8 cellular contexts compared by ENCODE assay signal in the genomic region with DNA sequence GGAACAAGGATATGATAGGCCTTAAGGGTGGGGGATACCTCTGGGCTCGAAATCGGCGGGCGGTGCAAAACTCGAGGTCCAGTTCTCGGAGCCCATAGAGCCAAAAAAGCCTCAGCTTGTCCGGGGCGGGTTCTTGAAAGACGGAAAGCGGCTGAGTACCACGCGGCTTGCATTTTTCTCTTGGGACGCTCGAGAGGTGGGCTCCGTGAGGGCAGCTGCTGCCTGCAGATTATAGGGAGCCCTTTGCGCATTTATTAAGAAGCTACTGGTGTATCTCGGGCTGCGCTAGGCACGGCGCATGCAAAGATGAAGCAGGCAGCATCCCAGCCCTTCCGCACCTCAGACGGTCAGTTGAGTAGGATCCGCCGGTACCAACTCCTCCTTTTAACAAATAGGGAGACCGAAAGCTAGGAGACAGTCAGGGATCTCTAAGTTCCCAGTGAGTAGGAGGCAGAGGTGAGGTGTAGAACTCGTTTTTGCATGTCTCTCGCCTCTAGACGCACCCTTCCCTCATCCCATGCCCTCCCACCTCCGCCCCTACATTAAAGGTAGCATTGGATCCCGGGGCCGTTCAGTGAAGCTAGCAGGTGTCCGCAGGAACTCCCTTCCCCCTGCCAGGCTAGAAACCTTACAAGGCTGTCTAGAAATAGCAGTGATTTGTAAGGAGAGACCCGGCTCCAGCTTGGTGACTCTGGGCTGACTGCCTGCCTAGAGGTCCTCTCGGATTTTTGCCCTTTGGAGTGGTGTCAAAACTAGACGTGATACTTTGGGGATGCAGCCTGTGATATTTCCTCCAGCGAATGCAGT. TPM values are rescaled to one million over a fixed set of nuclear protein-coding genes. Genes with fewer than 3 reads are reported as not detected.
DNase-seq lines count a peak whose midpoint lies in the region; ATAC-seq and TF ChIP-seq lines count a peak whose summit lies in the region.

No MANE protein-coding gene starts in this region.

- no peak for TF ChIP-seq CTCF in activated B cell treated with CpG ODN at 0.5 μM for 24 hours (IDR thresholded peaks at IDR 0.05)

- H3K27me3 Mint-ChIP-seq in activated B cell treated with CpG ODN at 0.5 μM for 24 hours: no peaks in the 10 kb centered on the region

- peak overlapping the region; percentile 85 for H3K4me3 ChIP-seq in effector memory CD4-positive, alpha-beta T cell (ENCODE audit: insufficient read depth, low read depth, low read length, poor library complexity, severe bottlenecking)
- peak overlapping the region; percentile 82 for H3K4me3 ChIP-seq in mesodermal cell (ENCODE audit: extremely low read depth, insufficient read depth, low read length, poor library complexity, severe bottlenecking)

- H3K4me1 Mint-ChIP-seq in activated B cell treated with CpG ODN at 0.5 μM for 24 hours: peaks cover 18% of the 10 kb centered on the region

- POLR2A ChIA-PET in activated B cell treated with CpG ODN at 0.5 μM for 24 hours (lab: Charles Lee): interaction anchor here (0.6 to 6.5 kb wide), 27 partner anchors 10 to 382 kb away, joined by 3 to 154 read pairs (median 5); a partner anchor contains a TSS

- ATAC-seq in Right ventricle myocardium inferior: peak; percentile 0
- ATAC-seq in activated B cell treated with CpG ODN at 0.5 μM for 24 hours (ENCODE audit: low read depth): peak; percentile 0
- no peak for ATAC-seq in HG03045 (IDR thresholded peaks at IDR 0.05; ENCODE audit: unreplicated experiment)

- H3K4me1 ChIP-seq in effector memory CD4-positive, alpha-beta T cell (ENCODE audit: control insufficient read depth, insufficient read depth, low read length, poor library complexity, severe bottlenecking): peaks cover 23% of the 10 kb centered on the region
- no peaks in the 10 kb centered on the region for H3K4me1 ChIP-seq in mesodermal cell (ENCODE audit: control insufficient read depth, insufficient read depth, low read length, poor library complexity, severe bottlenecking)

- H3K36me3 ChIP-seq in effector memory CD4-positive, alpha-beta T cell (ENCODE audit: control insufficient read depth, insufficient read depth, low read length): peaks cover 36% of the 10 kb centered on the region
- peaks cover 36% of the 10 kb centered on the region for H3K36me3 ChIP-seq in mesodermal cell (ENCODE audit: control insufficient read depth, insufficient read depth, low read length)

- H3K9me3 Mint-ChIP-seq in activated B cell treated with CpG ODN at 0.5 μM for 24 hours: no peaks in the 10 kb centered on the region

- H3K27me3 ChIP-seq in effector memory CD4-positive, alpha-beta T cell (replicated peaks; ENCODE audit: control insufficient read depth, insufficient read depth, low read length, poor library complexity, severe bottlenecking): no peaks in the 10 kb centered on the region

- no peaks in the 10 kb centered on the region for H3K9me3 ChIP-seq in effector memory CD4-positive, alpha-beta T cell (ENCODE audit: control insufficient read depth, low read length)
- no peaks in the 10 kb centered on the region for H3K9me3 ChIP-seq in mesodermal cell (ENCODE audit: control insufficient read depth, low read length)

- peak overlapping the region; percentile 87 for H3K27ac ChIP-seq in effector memory CD4-positive, alpha-beta T cell (ENCODE audit: insufficient read depth, low read length, poor library complexity, severe bottlenecking)
- H3K27ac ChIP-seq in mesodermal cell (ENCODE audit: low read depth, low read length, severe bottlenecking) (peak overlapping the region; percentile 88), temporal lobe (ENCODE audit: low read depth, low read length) (peak overlapping the region; percentile 87)

- DNase-seq in Right ventricle myocardium inferior (ENCODE audit: missing footprints) (no peak), cardiac septum (ENCODE audit: low spot score) (no peak), activated B cell treated with CpG ODN at 0.5 μM for 24 hours (peak; percentile 17), SIG-M5 (lab: John Stamatoyannopoulos, UW) (no peak)
- peak in 1 of 3 donors; percentile 5 for DNase-seq in effector memory CD4-positive, alpha-beta T cell

- peaks cover 51% of the 10 kb centered on the region for H3K36me3 Mint-ChIP-seq in activated B cell treated with CpG ODN at 0.5 μM for 24 hours (ENCODE audit: low read depth)

- CTCF ChIA-PET in activated B cell treated with CpG ODN at 0.5 μM for 24 hours (lab: Charles Lee): interaction anchor here (0.6 to 2.7 kb wide), 9 partner anchors 11 to 327 kb away, joined by 3 to 11 read pairs (median 4); a partner anchor contains a TSS

- H3K4me3 Mint-ChIP-seq in activated B cell treated with CpG ODN at 0.5 μM for 24 hours: peak overlapping the region; percentile 96

- peak overlapping the region; percentile 91 for H3K27ac Mint-ChIP-seq in activated B cell treated with CpG ODN at 0.5 μM for 24 hours

- intact Hi-C loops in Right ventricle myocardium inferior (cut with DNase I): loop anchor here (1.0 to 10.0 kb wide), 4 partner anchors 11 to 310 kb away; a partner anchor contains a TSS
- intact Hi-C loops in cardiac septum (cut with DNase I): loop anchor here (1.0 to 10.0 kb wide), 2 partner anchors 11 to 310 kb away; no protein-coding TSS in a partner anchor
- intact Hi-C loops in activated B cell treated with CpG ODN at 0.5 μM for 24 hours (cut with micrococcal nuclease): loop anchor here (1.0 to 10.0 kb wide), 8 partner anchors 11 to 1970 kb away; a partner anchor contains a TSS

- WGBS in mesodermal cell (ENCODE audit: insufficient coverage in 2 of 2), 2 experiments: 3 to 4% methylated on average over 18 to 23 of the region's 36 CpGs

RNA-seq across cellular contexts. Expression of a gene that starts 0.8 kb away (rescaled TPM):
- total RNA-seq in Right ventricle myocardium inferior (424 TPM), cardiac septum (329 TPM), activated B cell treated with CpG ODN at 0.5 μM for 24 hours (282 and 287 TPM in 2 replicates), temporal lobe (110 TPM)
- polyA plus RNA-seq in mesodermal cell (2013, experiment 1 of 2): 474 TPM
- polyA plus RNA-seq in mesodermal cell (2013, experiment 2 of 2): 492 TPM

RNA-seq across cellular contexts. Expression of a gene that starts 17.0 kb away (rescaled TPM):
- not detected for total RNA-seq in Right ventricle myocardium inferior
- total RNA-seq in cardiac septum: 1.2 TPM
- total RNA-seq in activated B cell treated with CpG ODN at 0.5 μM for 24 hours: not detected in 2 replicates
- polyA plus RNA-seq in mesodermal cell (2013, experiment 1 of 2): not detected
- polyA plus RNA-seq in mesodermal cell (2013, experiment 2 of 2): not detected
- total RNA-seq in temporal lobe: not detected
